Comparison of ENCODE assay signal across 34 cellular contexts in the genomic region with DNA sequence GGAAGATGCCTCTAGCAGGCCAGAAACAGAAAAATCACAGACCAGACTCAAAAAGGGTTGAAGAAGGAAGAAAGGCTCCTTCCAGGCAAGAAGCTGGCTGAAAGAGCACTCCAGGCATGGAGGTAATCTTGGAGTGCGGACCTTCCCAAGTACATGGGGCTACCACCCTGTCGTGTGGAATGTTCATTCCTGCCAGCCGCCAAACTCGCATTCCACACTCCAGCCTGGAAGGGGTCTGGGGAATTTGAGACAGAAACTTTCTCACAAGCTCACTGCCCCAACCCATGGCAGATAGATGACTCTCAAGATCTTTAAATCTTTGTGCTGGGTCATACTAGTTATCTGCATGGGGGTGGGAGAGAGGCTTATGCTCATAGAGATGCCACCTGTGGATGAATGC.
"Had no signal": no experiment of that assay in that cellular context is flagged by ENCODE, and none has a peak within 500 bp of the region (broad histone marks: within the 10 kb centered on the region; RNA-seq: fewer than 3 reads in every experiment).

No MANE protein-coding gene starts in this region.

- H3K36me3 ChIP-seq: adrenal gland, esophagus muscularis mucosa, gastrocnemius medialis had no signal

- H3K9me3 Mint-ChIP-seq: activated CD4-positive, alpha-beta T cell treated with anti-CD3 and anti-CD28 coated beads, Interleukin-2, amount 10 ng/mL, durations not matched to agents 24 days and 14 days; activated naive CD4-positive, alpha-beta T cell treated with anti-CD3 and anti-CD28 coated beads for 36 hours; activated naive CD8-positive, alpha-beta T cell treated with anti-CD3 and anti-CD28 coated beads for 36 hours had no signal

- H3K27ac Mint-ChIP-seq: activated CD4-positive, alpha-beta memory T cell treated with anti-CD3 and anti-CD28 coated beads for 36 hours; activated CD4-positive, alpha-beta T cell treated with anti-CD3 and anti-CD28 coated beads for 36 hours; activated CD4-positive, alpha-beta T cell treated with anti-CD3 and anti-CD28 coated beads, Interleukin-2, amount 10 ng/mL, durations not matched to agents 24 days and 14 days; activated CD8-positive, alpha-beta memory T cell treated with anti-CD3 and anti-CD28 coated beads, Interleukin-2, amount 10 ng/mL, durations not matched to agents 7 days and 5 days; activated CD8-positive, alpha-beta T cell treated with anti-CD3 and anti-CD28 coated beads, Interleukin-2, amount 10 ng/mL, durations not matched to agents 7 days and 5 days; activated naive CD4-positive, alpha-beta T cell treated with anti-CD3 and anti-CD28 coated beads for 36 hours; activated naive CD4-positive, alpha-beta T cell treated with anti-CD3 and anti-CD28 coated beads, Interleukin-2, amount 50 U/mL, for 24 hours; activated naive CD8-positive, alpha-beta T cell treated with anti-CD3 and anti-CD28 coated beads for 36 hours; activated naive CD8-positive, alpha-beta T cell treated with anti-CD3 and anti-CD28 coated beads, Interleukin-2, amount 50 U/mL, for 24 hours; activated T-helper 1 cell treated with anti-CD3 and anti-CD28 coated beads, Interleukin-12 subunit alpha, Interleukin-12 subunit beta, Interleukin-2, Interleukin-4 antibody, amounts not matched to agents 30 ng/mL and 10 ng/mL and 1 ng/mL, durations not matched to agents 14 hours and 24 hours and 36 hours; activated T-helper 2 cell treated with anti-CD3 and anti-CD28 coated beads, Interferon-gamma antibody, Interleukin-2, Interleukin-4, amounts not matched to agents 10 μg/mL and 5 μg/mL and 100 μg/mL, durations not matched to agents 14 hours and 24 hours and 36 hours; effector memory CD8-positive, alpha-beta T cell; T-helper 17 cell; T-helper 2 cell treated with Interferon-gamma antibody and Interleukin-4, amounts not matched to agents 5 μg/mL and 100 μg/mL, for 36 hours had no signal

- ATAC-seq: activated CD4-positive, alpha-beta T cell treated with anti-CD3 and anti-CD28 coated beads for 36 hours; activated CD8-positive, alpha-beta memory T cell treated with anti-CD3 and anti-CD28 coated beads, Interleukin-2, amount 10 ng/mL, durations not matched to agents 7 days and 5 days; activated CD8-positive, alpha-beta T cell treated with anti-CD3 and anti-CD28 coated beads, Interleukin-2, amount 10 ng/mL, durations not matched to agents 7 days and 5 days; activated naive CD8-positive, alpha-beta T cell treated with anti-CD3 and anti-CD28 coated beads, Interleukin-2, amount 50 U/mL, for 24 hours; body of pancreas; effector memory CD8-positive, alpha-beta T cell; foreskin keratinocyte; gastrocnemius medialis; T-helper 17 cell had no signal

- H3K4me3 Mint-ChIP-seq: activated CD4-positive, alpha-beta memory T cell treated with anti-CD3 and anti-CD28 coated beads for 36 hours; activated CD4-positive, alpha-beta T cell treated with anti-CD3 and anti-CD28 coated beads for 36 hours; activated CD4-positive, alpha-beta T cell treated with anti-CD3 and anti-CD28 coated beads, Interleukin-2, amount 10 ng/mL, durations not matched to agents 24 days and 14 days; activated CD8-positive, alpha-beta memory T cell treated with anti-CD3 and anti-CD28 coated beads, Interleukin-2, amount 10 ng/mL, durations not matched to agents 7 days and 5 days; activated CD8-positive, alpha-beta T cell treated with anti-CD3 and anti-CD28 coated beads, Interleukin-2, amount 10 ng/mL, durations not matched to agents 7 days and 5 days; activated naive CD4-positive, alpha-beta T cell treated with anti-CD3 and anti-CD28 coated beads for 36 hours; activated naive CD4-positive, alpha-beta T cell treated with anti-CD3 and anti-CD28 coated beads, Interleukin-2, amount 50 U/mL, for 24 hours; activated naive CD8-positive, alpha-beta T cell treated with anti-CD3 and anti-CD28 coated beads for 36 hours; activated naive CD8-positive, alpha-beta T cell treated with anti-CD3 and anti-CD28 coated beads, Interleukin-2, amount 50 U/mL, for 24 hours; activated T-helper 1 cell treated with anti-CD3 and anti-CD28 coated beads, Interleukin-12 subunit alpha, Interleukin-12 subunit beta, Interleukin-2, Interleukin-4 antibody, amounts not matched to agents 30 ng/mL and 10 ng/mL and 1 ng/mL, durations not matched to agents 14 hours and 24 hours and 36 hours; effector memory CD8-positive, alpha-beta T cell; T-helper 17 cell; T-helper 2 cell treated with Interferon-gamma antibody and Interleukin-4, amounts not matched to agents 5 μg/mL and 100 μg/mL, for 36 hours had no signal

- H3K27me3 ChIP-seq: adrenal gland, body of pancreas, esophagus muscularis mucosa, foreskin keratinocyte, gastrocnemius medialis had no signal

- H3K9me3 ChIP-seq: adrenal gland, body of pancreas, esophagus muscularis mucosa, gastrocnemius medialis had no signal

- H3K4me1 ChIP-seq: adrenal gland, body of pancreas, esophagus muscularis mucosa, foreskin keratinocyte, gastrocnemius medialis had no signal

- H3K27me3 Mint-ChIP-seq: activated CD4-positive, alpha-beta memory T cell treated with anti-CD3 and anti-CD28 coated beads for 36 hours; activated CD4-positive, alpha-beta T cell treated with anti-CD3 and anti-CD28 coated beads for 36 hours; activated CD4-positive, alpha-beta T cell treated with anti-CD3 and anti-CD28 coated beads, Interleukin-2, amount 10 ng/mL, durations not matched to agents 24 days and 14 days; activated CD8-positive, alpha-beta memory T cell treated with anti-CD3 and anti-CD28 coated beads, Interleukin-2, amount 10 ng/mL, durations not matched to agents 7 days and 5 days; activated naive CD4-positive, alpha-beta T cell treated with anti-CD3 and anti-CD28 coated beads, Interleukin-2, amount 50 U/mL, for 24 hours; activated naive CD8-positive, alpha-beta T cell treated with anti-CD3 and anti-CD28 coated beads for 36 hours; activated naive CD8-positive, alpha-beta T cell treated with anti-CD3 and anti-CD28 coated beads, Interleukin-2, amount 50 U/mL, for 24 hours; effector memory CD8-positive, alpha-beta T cell; T-helper 17 cell had no signal

- H3K27ac ChIP-seq: adrenal gland, body of pancreas, esophagus muscularis mucosa, foreskin keratinocyte, gastrocnemius medialis had no signal

- H3K36me3 Mint-ChIP-seq: activated CD4-positive, alpha-beta memory T cell treated with anti-CD3 and anti-CD28 coated beads for 36 hours; activated CD8-positive, alpha-beta memory T cell treated with anti-CD3 and anti-CD28 coated beads, Interleukin-2, amount 10 ng/mL, durations not matched to agents 7 days and 5 days; activated naive CD4-positive, alpha-beta T cell treated with anti-CD3 and anti-CD28 coated beads, Interleukin-2, amount 50 U/mL, for 24 hours; activated naive CD8-positive, alpha-beta T cell treated with anti-CD3 and anti-CD28 coated beads for 36 hours had no signal

- DNase-seq: activated CD4-positive, alpha-beta memory T cell treated with anti-CD3 and anti-CD28 coated beads for 36 hours; activated CD4-positive, alpha-beta T cell treated with anti-CD3 and anti-CD28 coated beads for 36 hours; activated CD4-positive, alpha-beta T cell treated with anti-CD3 and anti-CD28 coated beads, Interleukin-2, amount 10 ng/mL, durations not matched to agents 24 days and 14 days; activated CD4-positive, CD25-positive, alpha-beta regulatory T cell; activated CD4-positive, CD25-positive, alpha-beta regulatory T cell treated with anti-CD3 and anti-CD28 coated beads, Interleukin-2, amount 50 U/mL, for 72 hours; activated CD8-positive, alpha-beta memory T cell treated with anti-CD3 and anti-CD28 coated beads, Interleukin-2, amount 10 ng/mL, durations not matched to agents 7 days and 5 days; activated CD8-positive, alpha-beta memory T cell treated with anti-CD3 and anti-CD28 coated beads, Interleukin-2, amount 50 U/mL, for 4 hours; activated CD8-positive, alpha-beta T cell treated with anti-CD3 and anti-CD28 coated beads, Interleukin-2, amount 10 ng/mL, durations not matched to agents 7 days and 5 days; activated effector memory CD4-positive, alpha-beta T cell treated with anti-CD3 and anti-CD28 coated beads, Interleukin-2, amount 50 U/mL, for 16 hours; activated naive CD4-positive, alpha-beta T cell treated with anti-CD3 and anti-CD28 coated beads for 36 hours; activated naive CD8-positive, alpha-beta T cell treated with anti-CD3 and anti-CD28 coated beads for 36 hours; activated naive CD8-positive, alpha-beta T cell treated with anti-CD3 and anti-CD28 coated beads, Interleukin-2, amount 50 U/mL, for 24 hours; activated T-cell treated with anti-CD3 and anti-CD28 coated beads, Interleukin-2, amount 50 U/mL, for 1 hour; activated T-cell treated with anti-CD3 and anti-CD28 coated beads, Interleukin-2, amount 50 U/mL, for 48 hours; adrenal gland; amygdala; aorta; body of pancreas; caudate nucleus; cortex of kidney; dermis blood vessel endothelial cell; effector CD4-positive, alpha-beta T cell; effector memory CD8-positive, alpha-beta T cell; erythroblast; foreskin keratinocyte; gastrocnemius medialis; T-helper 1 cell; T-helper 17 cell; T1000 had no signal

- H3K4me3 ChIP-seq: adrenal gland, body of pancreas, esophagus muscularis mucosa, gastrocnemius medialis had no signal

- H3K4me1 Mint-ChIP-seq: activated CD4-positive, alpha-beta T cell treated with anti-CD3 and anti-CD28 coated beads for 36 hours; activated CD4-positive, alpha-beta T cell treated with anti-CD3 and anti-CD28 coated beads, Interleukin-2, amount 10 ng/mL, durations not matched to agents 24 days and 14 days; activated CD8-positive, alpha-beta memory T cell treated with anti-CD3 and anti-CD28 coated beads, Interleukin-2, amount 10 ng/mL, durations not matched to agents 7 days and 5 days; activated naive CD4-positive, alpha-beta T cell treated with anti-CD3 and anti-CD28 coated beads, Interleukin-2, amount 50 U/mL, for 24 hours; activated naive CD8-positive, alpha-beta T cell treated with anti-CD3 and anti-CD28 coated beads for 36 hours; activated naive CD8-positive, alpha-beta T cell treated with anti-CD3 and anti-CD28 coated beads, Interleukin-2, amount 50 U/mL, for 24 hours; T-helper 17 cell had no signal
